In genomic region chr12:532908-533565, GRCh38 we compare ENCODE assay signal across 16 cellular contexts.
DNase-seq lines count a peak whose midpoint lies in the region; ATAC-seq, FAIRE-seq and TF ChIP-seq lines count a peak whose summit lies in the region.
"Had no signal": no experiment of that assay in that cellular context is flagged by ENCODE, and none has a peak within 500 bp of the region (broad histone marks: within the 10 kb centered on the region; RNA-seq: fewer than 3 reads in every experiment).

No MANE protein-coding gene starts in this region.

- H3K4ac ChIP-seq in trophoblast cell (ENCODE audit: low read depth, low read length) = no peak overlapping the region

- H2BK12ac ChIP-seq in trophoblast cell (ENCODE audit: low read length) = no peak overlapping the region

- H2AK5ac ChIP-seq in trophoblast cell (ENCODE audit: low read length) = no peak overlapping the region

- no peak overlapping the region for H3K18ac ChIP-seq in trophoblast cell (ENCODE audit: low read length)

- peaks cover 40% of the 10 kb centered on the region for H3K9me3 Mint-ChIP-seq in endodermal cell

- H3K14ac ChIP-seq in trophoblast cell (ENCODE audit: low read length) = peak overlapping the region; percentile 22

- H3K27me3 ChIP-seq in BJ (ENCODE audit: control insufficient read depth, insufficient read depth, low read length) (no peaks in the 10 kb centered on the region), endodermal cell (ENCODE audit: control insufficient read depth, insufficient read depth, low read length, poor library complexity, severe bottlenecking) (no peaks in the 10 kb centered on the region), trophoblast cell (ENCODE audit: insufficient read depth, low read length) (no peaks in the 10 kb centered on the region)

- no peaks in the 10 kb centered on the region for H3K27me3 Mint-ChIP-seq in endodermal cell (ENCODE audit: insufficient read depth)
- H3K27me3 Mint-ChIP-seq: CD4-positive, alpha-beta T cell had no signal

- peaks cover 83% of the 10 kb centered on the region for H3K36me3 Mint-ChIP-seq in endodermal cell (ENCODE audit: low read depth)
- H3K36me3 Mint-ChIP-seq: stimulated activated naive B cell treated with anti-CD40 and anti-IgM and Interleukin-4, amounts not matched to agents 10 μg/mL and 1 μg/mL and 100 μg/mL, for 72 hours had no signal

- no peaks in the 10 kb centered on the region for H3K79me1 ChIP-seq in trophoblast cell (ENCODE audit: low read length)

- H3K36me3 ChIP-seq in BJ (ENCODE audit: control insufficient read depth, insufficient read depth, low read length) = no peaks in the 10 kb centered on the region
- peaks cover 53% of the 10 kb centered on the region for H3K36me3 ChIP-seq in endodermal cell (ENCODE audit: control insufficient read depth, insufficient read depth, low read length)
- H3K36me3 ChIP-seq in trophoblast cell (ENCODE audit: control insufficient read depth in 1 of 2, insufficient read depth in 2 of 2, low read length in 2 of 2) = no peaks in the 10 kb centered on the region

- no peak overlapping the region for H3K4me2 ChIP-seq in trophoblast cell (ENCODE audit: low read length)

- POLR2A ChIA-PET in BJ (lab: Charles Lee) = interaction anchor here (0.6 kb wide), 1 partner anchor 22 kb away, joined by 11 read pairs; no protein-coding TSS in a partner anchor

- no peak overlapping the region for H4K91ac ChIP-seq in trophoblast cell (ENCODE audit: low read depth, low read length)

- H3K4me3 Mint-ChIP-seq in endodermal cell = no peak overlapping the region
- H3K4me3 Mint-ChIP-seq: activated naive CD8-positive, alpha-beta T cell; CD4-positive, alpha-beta T cell; stimulated activated naive B cell treated with anti-CD40 and anti-IgM and Interleukin-4, amounts not matched to agents 10 μg/mL and 1 μg/mL and 100 μg/mL, for 72 hours; WTC11 had no signal

- H3K4me1 ChIP-seq in endodermal cell (ENCODE audit: control insufficient read depth, insufficient read depth, low read length) (no peaks in the 10 kb centered on the region), trophoblast cell (ENCODE audit: control insufficient read depth in 1 of 2, insufficient read depth in 2 of 2, low read length in 2 of 2) (peaks cover 5 to 8% of the 10 kb centered on the region in 2 experiments)

- peak overlapping the region; percentile 36 for H3K27ac Mint-ChIP-seq in endodermal cell
- H3K27ac Mint-ChIP-seq: activated naive CD8-positive, alpha-beta T cell; CD4-positive, alpha-beta T cell; stimulated activated naive B cell treated with anti-CD40 and anti-IgM and Interleukin-4, amounts not matched to agents 10 μg/mL and 1 μg/mL and 100 μg/mL, for 72 hours; WTC11 had no signal

- H2BK5ac ChIP-seq in trophoblast cell (ENCODE audit: low read depth, low read length, poor library complexity) = peak overlapping the region; percentile 11

- peak; percentile 74 for FAIRE-seq in HTR-8/SVneo (lab: Jason Lieb, UNC)
- FAIRE-seq: islet of Langerhans had no signal

- peaks cover 3% of the 10 kb centered on the region for H3K4me1 Mint-ChIP-seq in endodermal cell
- H3K4me1 Mint-ChIP-seq: stimulated activated naive B cell treated with anti-CD40 and anti-IgM and Interleukin-4, amounts not matched to agents 10 μg/mL and 1 μg/mL and 100 μg/mL, for 72 hours had no signal

- TF ChIP-seq CTCF in BJ (IDR thresholded peaks at IDR 0.05; ENCODE audit: insufficient read depth, low read depth, low read length) (no peak), endodermal cell (conservative IDR thresholded peaks at IDR 0.05) (no peak), GM13976 (IDR thresholded peaks at IDR 0.05; ENCODE audit: borderline replicate concordance, control extremely low read depth, extremely low read depth, insufficient read depth, missing control alignments) (no peak)

- no peak overlapping the region for H4K8ac ChIP-seq in trophoblast cell (ENCODE audit: low read depth, low read length)

- 92 to 99% methylated on average over 8 to 9 of the region's 9 CpGs for WGBS in endodermal cell (ENCODE audit: insufficient coverage in 1 of 2, insufficient read length in 1 of 2), 2 experiments
- WGBS in trophoblast cell (ENCODE audit: extremely low coverage, insufficient coverage, insufficient read length) = no CpG with 5 or more reads among the region's 9 CpGs

- no peak overlapping the region for H2AFZ ChIP-seq in trophoblast cell (ENCODE audit: insufficient read depth, low read length, poor library complexity)

- H2BK120ac ChIP-seq in trophoblast cell (ENCODE audit: insufficient read depth, low read length, poor library complexity) = no peak overlapping the region

- H3K9me3 ChIP-seq in endodermal cell (ENCODE audit: control insufficient read depth, low read length) (peaks cover 38% of the 10 kb centered on the region), trophoblast cell (ENCODE audit: insufficient read depth, low read depth, low read length) (peaks cover 7% of the 10 kb centered on the region)

- no peak for ATAC-seq in GM19397 (IDR thresholded peaks at IDR 0.05; ENCODE audit: unreplicated experiment)
- ATAC-seq in HG03095 (IDR thresholded peaks at IDR 0.05; ENCODE audit: unreplicated experiment) = no peak
- ATAC-seq: stimulated activated naive B cell treated with anti-CD40 and anti-IgM and Interleukin-4, amounts not matched to agents 10 μg/mL and 1 μg/mL and 100 μg/mL, for 72 hours; WTC11 had no signal

- in situ Hi-C loops in GM13976 (cut with MboI; ENCODE audit: low sequenced_read_pairs, unreplicated experiment) = no loop called here

- CTCF ChIA-PET in BJ (lab: Yijun Ruan, JAX) = interaction anchor here (0.9 to 2.4 kb wide), 6 partner anchors 14 to 90 kb away, joined by 3 to 11 read pairs (median 6); no protein-coding TSS in a partner anchor

- no peak overlapping the region for H4K12ac ChIP-seq in trophoblast cell (ENCODE audit: low read depth, low read length)

- H3K27ac ChIP-seq in endodermal cell (ENCODE audit: low read depth, low read length) (no peak overlapping the region), trophoblast cell (ENCODE audit: low read depth, low read length) (no peak overlapping the region)

- no peak overlapping the region for H3K23ac ChIP-seq in trophoblast cell (ENCODE audit: low read length)

- DNase-seq in BJ (ENCODE audit: low read depth) (peak; percentile 49), HTR-8/SVneo (ENCODE audit: insufficient read length, low spot score) (no peak), endodermal cell (no peak), trophoblast cell (peak in 1 of 2 donors; percentile 23), GM13976 (ENCODE audit: low spot score) (no peak), D341Med (ENCODE audit: low spot score) (no peak)
- DNase-seq: CD4-positive, alpha-beta T cell; cerebellar nuclear complex; Kasumi-1; stimulated activated CD4-positive, alpha-beta T cell treated with anti-CD3 and anti-CD28 coated beads, Interleukin-4, amount 100 ng/mL, for 24 hours; stimulated activated naive B cell treated with anti-CD40 and anti-IgM and Interleukin-4, amounts not matched to agents 10 μg/mL and 1 μg/mL and 100 μg/mL, for 72 hours had no signal

- H3K9ac ChIP-seq in endodermal cell (ENCODE audit: extremely low read depth, low read length, poor library complexity, severe bottlenecking) (no peak overlapping the region), trophoblast cell (ENCODE audit: low read length) (no peak overlapping the region)

- H3K4me3 ChIP-seq in BJ (ENCODE audit: low read depth, low read length) (no peak overlapping the region), endodermal cell (ENCODE audit: low read length) (no peak overlapping the region), trophoblast cell (ENCODE audit: low read depth, low read length) (no peak overlapping the region)

- H3K79me2 ChIP-seq in trophoblast cell (ENCODE audit: control insufficient read depth, insufficient read depth, low read length, poor library complexity) = no peaks in the 10 kb centered on the region
